Comparison of ENCODE assay signal across 8 cellular contexts in the genomic region with DNA sequence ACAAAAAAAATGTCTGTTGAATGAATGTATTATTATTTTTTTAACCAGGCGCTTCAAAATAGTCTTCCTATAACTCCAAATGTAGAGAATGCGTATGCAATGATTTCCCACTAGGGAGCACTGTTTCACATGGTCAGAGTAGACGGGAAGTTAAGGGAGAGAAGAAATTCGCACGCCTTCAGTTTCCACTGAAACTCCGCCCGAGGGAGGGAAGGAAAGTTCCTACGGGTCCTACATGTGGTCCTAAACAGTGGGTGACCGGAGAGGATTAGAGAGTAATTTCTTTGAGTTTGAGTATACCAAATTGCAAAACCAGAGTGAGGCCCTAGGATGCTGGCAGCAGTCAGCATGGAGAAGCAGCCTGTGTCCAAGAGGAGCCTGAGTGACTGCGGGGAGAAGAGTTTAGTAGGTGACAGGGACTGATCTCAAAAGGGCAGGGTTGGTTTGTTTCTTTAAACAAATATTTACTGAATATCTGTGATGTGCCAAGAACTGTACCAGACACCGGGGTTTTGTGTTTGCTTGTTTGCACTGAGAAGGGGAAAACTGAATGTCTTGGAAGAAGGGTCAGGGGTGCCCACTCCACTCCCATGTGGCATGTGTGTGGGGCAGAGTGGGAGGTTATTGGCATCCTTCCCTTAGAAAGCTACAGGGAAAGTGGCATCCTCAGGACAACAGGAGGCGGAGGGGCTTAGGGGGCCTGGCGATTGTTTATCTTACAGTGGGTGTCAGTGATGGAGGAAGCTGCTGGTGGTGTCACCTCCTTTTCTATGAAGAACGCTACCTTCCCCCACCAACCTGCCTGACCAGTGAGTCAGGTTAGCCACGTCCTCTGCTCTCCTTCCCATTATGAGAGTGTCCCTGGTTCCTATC. TPM values are rescaled to one million over a fixed set of nuclear protein-coding genes. Genes with fewer than 3 reads are reported as not detected.
DNase-seq lines count a peak whose midpoint lies in the region; ATAC-seq, FAIRE-seq and TF ChIP-seq lines count a peak whose summit lies in the region.

No MANE protein-coding gene starts in this region.

- H3K4me3 Mint-ChIP-seq in central memory CD8-positive, alpha-beta T cell, result peak overlapping the region; percentile 14

- FAIRE-seq in GM12892 (lab: Jason Lieb, UNC), result peak; percentile 92

- H3K36me3 ChIP-seq in left lung (no peaks in the 10 kb centered on the region), vagina (no peaks in the 10 kb centered on the region)

- intact Hi-C loops in left lung (cut with DNase I), result no loop called here
- intact Hi-C loops in vagina (cut with DNase I), result no loop called here

- peak; percentile 58 for ATAC-seq in central memory CD8-positive, alpha-beta T cell (replicated peaks; ENCODE audit: extremely low read depth, poor library complexity, severe bottlenecking)
- ATAC-seq in left lung (peak; percentile 91), HG02759 (IDR thresholded peaks at IDR 0.05; ENCODE audit: unreplicated experiment) (no peak)

- H3K4me3 ChIP-seq in left lung (no peak overlapping the region), vagina (no peak overlapping the region)

- peaks cover 10% of the 10 kb centered on the region for H3K27me3 Mint-ChIP-seq in central memory CD8-positive, alpha-beta T cell

- peak overlapping the region; percentile 12 for H3K27ac Mint-ChIP-seq in central memory CD8-positive, alpha-beta T cell (ENCODE audit: low read depth)

- TF ChIP-seq POLR2A in GM12892 (IDR thresholded peaks at IDR 0.05; ENCODE audit: low read depth, low read length) (no peak), vagina (IDR thresholded peaks at IDR 0.05) (no peak)

- DNase-seq in AG20443 (ENCODE audit: low spot score), result peak; percentile 72
- DNase-seq in GM12892 (ENCODE audit: insufficient read length), result no peak
- peak; percentile 75 for DNase-seq in RPMI7951 (ENCODE audit: low read depth)
- no peak for DNase-seq in central memory CD8-positive, alpha-beta T cell (ENCODE audit: low spot score in 2 of 2)
- no peak for DNase-seq in left lung
- DNase-seq in vagina (ENCODE audit: extremely low spot score in 2 of 2), result no peak
- no peak for DNase-seq in T1000 (lab: John Stamatoyannopoulos, UW)

- no peaks in the 10 kb centered on the region for H3K9me3 ChIP-seq in left lung
- no peaks in the 10 kb centered on the region for H3K9me3 ChIP-seq in vagina

- peaks cover 6% of the 10 kb centered on the region for H3K4me1 Mint-ChIP-seq in central memory CD8-positive, alpha-beta T cell

- TF ChIP-seq CTCF in left lung (IDR thresholded peaks at IDR 0.05), result peak; percentile 56 to 74
- peak; percentile 3 to 39 (median 36) for TF ChIP-seq CTCF in vagina (IDR thresholded peaks at IDR 0.05)

- no peaks in the 10 kb centered on the region for H3K36me3 Mint-ChIP-seq in central memory CD8-positive, alpha-beta T cell (ENCODE audit: insufficient read depth)

- H3K27ac ChIP-seq in left lung (no peak overlapping the region), vagina (no peak overlapping the region)

- H3K27me3 ChIP-seq in left lung (no peaks in the 10 kb centered on the region), vagina (no peaks in the 10 kb centered on the region)

- H3K4me1 ChIP-seq in left lung, result peaks cover 2 to 7% of the 10 kb centered on the region in 2 donors
- peaks cover 10% of the 10 kb centered on the region for H3K4me1 ChIP-seq in vagina

- no peaks in the 10 kb centered on the region for H3K9me3 Mint-ChIP-seq in central memory CD8-positive, alpha-beta T cell

RNA-seq across cellular contexts. Expression of a gene that starts 22.8 kb away (rescaled TPM):
- polyA plus RNA-seq in GM12892 (2012; ENCODE audit: missing spikeins), result not detected
- not detected in 2 replicates for total RNA-seq in RPMI7951 (2014; rRNA removed; shearing (Covaris generic))
- total RNA-seq in left lung, result not detected
- total RNA-seq in vagina, result not detected

RNA-seq across cellular contexts. Expression of a gene that starts 31.4 kb away (rescaled TPM):
- polyA plus RNA-seq in GM12892 (2012; ENCODE audit: missing spikeins), result 26.4 TPM
- total RNA-seq in RPMI7951 (2014; rRNA removed; shearing (Covaris generic)), result 127 and 130 TPM in 2 replicates
- total RNA-seq in left lung (1 to 10 TPM; 3.3 to 7.3 TPM), vagina (3.4 TPM)

RNA-seq across cellular contexts. Expression of a gene that starts 33.7 kb away (rescaled TPM):
- 4.3 TPM for polyA plus RNA-seq in GM12892 (2012; ENCODE audit: missing spikeins)
- total RNA-seq in RPMI7951 (2014; rRNA removed; shearing (Covaris generic)), result 0.29 TPM in 1 of 2 replicates, not detected in the other
- total RNA-seq in left lung, result 1 to 10 TPM; 4.0 to 6.4 TPM
- total RNA-seq in vagina, result not detected

RNA-seq across cellular contexts. Expression of a gene that starts 33.9 kb away (rescaled TPM):
- 9.0 TPM for polyA plus RNA-seq in GM12892 (2012; ENCODE audit: missing spikeins)
- 13.1 and 14.9 TPM in 2 replicates for total RNA-seq in RPMI7951 (2014; rRNA removed; shearing (Covaris generic))
- total RNA-seq in left lung, result 10 to 100 TPM; 17.1 to 18.8 TPM
- total RNA-seq in vagina, result 7.9 TPM

Comparison
In these comparisons a context has a peak if more than half of its experiments do, and no peak if none do; other contexts are left out.
1. DNase-seq: peak in AG20443 (single experiment) and RPMI7951 (single experiment); none in GM12892 (single experiment), central memory CD8-positive, alpha-beta T cell (0 of 2), left lung (0 of 2), vagina (0 of 2) and T1000 (single experiment).
2. RNA of a gene that starts 31.4 kb away (total RNA-seq): 127 to 130 TPM in RPMI7951; 3.3 to 7.3 TPM in left lung and 3.4 TPM in vagina (single experiment); every median in the first group is over 10 times any median in the second.